In the genomic region with DNA sequence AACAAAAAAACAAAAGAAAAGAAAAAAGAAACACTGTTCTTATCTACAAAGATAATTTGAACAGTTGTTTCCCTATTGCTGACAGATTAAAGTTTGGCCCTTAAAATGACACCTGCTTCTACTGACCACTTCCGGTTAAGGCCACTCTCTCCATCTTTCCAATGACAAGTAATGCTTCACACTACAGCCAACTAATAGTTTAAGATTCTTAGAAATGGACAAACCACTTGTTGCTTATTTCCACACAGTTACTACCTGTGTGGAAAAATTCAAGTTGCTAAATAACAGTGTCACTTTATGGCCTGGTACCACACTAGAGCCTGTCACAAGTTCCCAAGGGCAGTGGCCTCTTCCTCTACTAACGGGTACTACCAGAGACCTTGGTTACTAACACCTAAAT, we compare ENCODE assay signal across 1 cellular context.
TF ChIP-seq lines count a peak whose summit lies in the region.

No MANE protein-coding gene starts in this region.

TF ChIP-seq in K562, 482 proteins besides CTCF, POLR2A, EP300 and RAD21:
- TF ChIP-seq, protein P1, sequence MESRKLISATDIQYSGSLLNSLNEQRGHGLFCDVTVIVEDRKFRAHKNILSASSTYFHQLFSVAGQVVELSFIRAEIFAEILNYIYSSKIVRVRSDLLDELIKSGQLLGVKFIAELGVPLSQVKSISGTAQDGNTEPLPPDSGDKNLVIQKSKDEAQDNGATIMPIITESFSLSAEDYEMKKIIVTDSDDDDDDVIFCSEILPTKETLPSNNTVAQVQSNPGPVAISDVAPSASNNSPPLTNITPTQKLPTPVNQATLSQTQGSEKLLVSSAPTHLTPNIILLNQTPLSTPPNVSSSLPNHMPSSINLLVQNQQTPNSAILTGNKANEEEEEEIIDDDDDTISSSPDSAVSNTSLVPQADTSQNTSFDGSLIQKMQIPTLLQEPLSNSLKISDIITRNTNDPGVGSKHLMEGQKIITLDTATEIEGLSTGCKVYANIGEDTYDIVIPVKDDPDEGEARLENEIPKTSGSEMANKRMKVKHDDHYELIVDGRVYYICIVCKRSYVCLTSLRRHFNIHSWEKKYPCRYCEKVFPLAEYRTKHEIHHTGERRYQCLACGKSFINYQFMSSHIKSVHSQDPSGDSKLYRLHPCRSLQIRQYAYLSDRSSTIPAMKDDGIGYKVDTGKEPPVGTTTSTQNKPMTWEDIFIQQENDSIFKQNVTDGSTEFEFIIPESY (CRISPR knock-in tag; IDR thresholded peaks at IDR 0.05): no peak
- TF ChIP-seq ZNF79 (CRISPR knock-in tag; IDR thresholded peaks at IDR 0.05; ENCODE audit: low read depth) (no peak), ZNF785 (CRISPR knock-in tag; IDR thresholded peaks at IDR 0.05) (no peak), PYGO2 (tag; IDR thresholded peaks at IDR 0.05) (no peak), RFX7 (CRISPR knock-in tag; IDR thresholded peaks at IDR 0.05) (no peak), SIX5 (IDR thresholded peaks at IDR 0.05; ENCODE audit: borderline replicate concordance in 1 of 2, insufficient read depth in 1 of 2, low read depth in 1 of 2, low read length in 2 of 2) (no peak), CAMTA2 (CRISPR knock-in tag; conservative IDR thresholded peaks at IDR 0.05) (no peak), LARP7 (IDR thresholded peaks at IDR 0.05) (no peak), C11orf30 (IDR thresholded peaks at IDR 0.05; ENCODE audit: low read depth) (no peak), NCOA1 (IDR thresholded peaks at IDR 0.05; ENCODE audit: low read depth) (no peak)
- TF ChIP-seq, protein P2, sequence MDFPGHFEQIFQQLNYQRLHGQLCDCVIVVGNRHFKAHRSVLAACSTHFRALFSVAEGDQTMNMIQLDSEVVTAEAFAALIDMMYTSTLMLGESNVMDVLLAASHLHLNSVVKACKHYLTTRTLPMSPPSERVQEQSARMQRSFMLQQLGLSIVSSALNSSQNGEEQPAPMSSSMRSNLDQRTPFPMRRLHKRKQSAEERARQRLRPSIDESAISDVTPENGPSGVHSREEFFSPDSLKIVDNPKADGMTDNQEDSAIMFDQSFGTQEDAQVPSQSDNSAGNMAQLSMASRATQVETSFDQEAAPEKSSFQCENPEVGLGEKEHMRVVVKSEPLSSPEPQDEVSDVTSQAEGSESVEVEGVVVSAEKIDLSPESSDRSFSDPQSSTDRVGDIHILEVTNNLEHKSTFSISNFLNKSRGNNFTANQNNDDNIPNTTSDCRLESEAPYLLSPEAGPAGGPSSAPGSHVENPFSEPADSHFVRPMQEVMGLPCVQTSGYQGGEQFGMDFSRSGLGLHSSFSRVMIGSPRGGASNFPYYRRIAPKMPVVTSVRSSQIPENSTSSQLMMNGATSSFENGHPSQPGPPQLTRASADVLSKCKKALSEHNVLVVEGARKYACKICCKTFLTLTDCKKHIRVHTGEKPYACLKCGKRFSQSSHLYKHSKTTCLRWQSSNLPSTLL (IDR thresholded peaks at IDR 0.05): no peak
- TF ChIP-seq, protein P3, sequence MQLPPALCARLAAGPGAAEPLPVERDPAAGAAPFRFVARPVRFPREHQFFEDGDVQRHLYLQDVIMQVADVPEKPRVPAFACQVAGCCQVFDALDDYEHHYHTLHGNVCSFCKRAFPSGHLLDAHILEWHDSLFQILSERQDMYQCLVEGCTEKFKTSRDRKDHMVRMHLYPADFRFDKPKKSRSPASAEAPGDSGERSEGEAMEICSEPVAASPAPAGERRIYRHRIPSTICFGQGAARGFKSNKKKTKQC (CRISPR knock-in tag; IDR thresholded peaks at IDR 0.05): no peak
- TF ChIP-seq, protein P4, sequence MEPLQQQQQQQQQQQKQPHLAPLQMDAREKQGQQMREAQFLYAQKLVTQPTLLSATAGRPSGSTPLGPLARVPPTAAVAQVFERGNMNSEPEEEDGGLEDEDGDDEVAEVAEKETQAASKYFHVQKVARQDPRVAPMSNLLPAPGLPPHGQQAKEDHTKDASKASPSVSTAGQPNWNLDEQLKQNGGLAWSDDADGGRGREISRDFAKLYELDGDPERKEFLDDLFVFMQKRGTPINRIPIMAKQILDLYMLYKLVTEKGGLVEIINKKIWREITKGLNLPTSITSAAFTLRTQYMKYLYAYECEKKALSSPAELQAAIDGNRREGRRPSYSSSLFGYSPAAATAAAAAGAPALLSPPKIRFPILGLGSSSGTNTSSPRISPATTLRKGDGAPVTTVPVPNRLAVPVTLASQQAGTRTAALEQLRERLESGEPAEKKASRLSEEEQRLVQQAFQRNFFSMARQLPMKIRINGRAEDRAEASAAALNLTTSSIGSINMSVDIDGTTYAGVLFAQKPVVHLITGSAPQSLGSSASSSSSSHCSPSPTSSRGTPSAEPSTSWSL (CRISPR knock-in tag; IDR thresholded peaks at IDR 0.05; ENCODE audit: borderline replicate concordance): no peak
- TF ChIP-seq, protein P5, sequence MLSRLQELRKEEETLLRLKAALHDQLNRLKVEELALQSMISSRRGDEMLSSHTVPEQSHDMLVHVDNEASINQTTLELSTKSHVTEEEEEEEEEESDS (CRISPR knock-in tag; IDR thresholded peaks at IDR 0.05): no peak
- TF ChIP-seq, protein P6, sequence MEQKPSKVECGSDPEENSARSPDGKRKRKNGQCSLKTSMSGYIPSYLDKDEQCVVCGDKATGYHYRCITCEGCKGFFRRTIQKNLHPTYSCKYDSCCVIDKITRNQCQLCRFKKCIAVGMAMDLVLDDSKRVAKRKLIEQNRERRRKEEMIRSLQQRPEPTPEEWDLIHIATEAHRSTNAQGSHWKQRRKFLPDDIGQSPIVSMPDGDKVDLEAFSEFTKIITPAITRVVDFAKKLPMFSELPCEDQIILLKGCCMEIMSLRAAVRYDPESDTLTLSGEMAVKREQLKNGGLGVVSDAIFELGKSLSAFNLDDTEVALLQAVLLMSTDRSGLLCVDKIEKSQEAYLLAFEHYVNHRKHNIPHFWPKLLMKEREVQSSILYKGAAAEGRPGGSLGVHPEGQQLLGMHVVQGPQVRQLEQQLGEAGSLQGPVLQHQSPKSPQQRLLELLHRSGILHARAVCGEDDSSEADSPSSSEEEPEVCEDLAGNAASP (IDR thresholded peaks at IDR 0.05): no peak
